ENCODE assay signal across 19 cellular contexts in genomic region chr19:1379961-1380489, GRCh38.
"Had no signal": no experiment of that assay in that cellular context is flagged by ENCODE, and none has a peak within 500 bp of the region (broad histone marks: within the 10 kb centered on the region; RNA-seq: fewer than 3 reads in every experiment).

No MANE protein-coding gene starts in this region.

- H3K4me3 Mint-ChIP-seq: activated naive CD8-positive, alpha-beta T cell; activated T-cell treated with anti-CD3 and anti-CD28 coated beads, Interleukin-2, amount 50 U/mL, for 24 hours; central memory CD8-positive, alpha-beta T cell had no signal

- H3K9me3 Mint-ChIP-seq: activated T-cell treated with anti-CD3 and anti-CD28 coated beads, Interleukin-2, amount 50 U/mL, for 24 hours; activated T-helper 2 cell treated with anti-CD3 and anti-CD28 coated beads, Interferon-gamma antibody, Interleukin-2, Interleukin-4, amounts not matched to agents 10 μg/mL and 5 μg/mL and 100 μg/mL, durations not matched to agents 14 hours and 24 hours and 36 hours had no signal

- H3K27ac Mint-ChIP-seq: activated naive CD8-positive, alpha-beta T cell; activated T-cell treated with anti-CD3 and anti-CD28 coated beads, Interleukin-2, amount 50 U/mL, for 24 hours; activated T-helper 2 cell treated with anti-CD3 and anti-CD28 coated beads, Interferon-gamma antibody, Interleukin-2, Interleukin-4, amounts not matched to agents 10 μg/mL and 5 μg/mL and 100 μg/mL, durations not matched to agents 14 hours and 24 hours and 36 hours had no signal

- H3K36me3 Mint-ChIP-seq: activated naive CD8-positive, alpha-beta T cell had no signal

- DNase-seq: activated CD8-positive, alpha-beta memory T cell treated with anti-CD3 and anti-CD28 coated beads for 24 hours; activated CD8-positive, alpha-beta memory T cell treated with anti-CD3 and anti-CD28 coated beads, Interleukin-2, amount 50 U/mL, for 4 hours; activated naive CD4-positive, alpha-beta T cell; activated T-cell treated with anti-CD3 and anti-CD28 coated beads, Interleukin-2, amount 50 U/mL, for 24 hours; adrenal gland; esophagus squamous epithelium; gastrocnemius medialis; lower lobe of right lung; naive B cell; posterior cingulate gyrus; spleen; stimulated activated CD4-positive, alpha-beta T cell treated with anti-CD3 and anti-CD28 coated beads, Interleukin-4, amount 100 ng/mL, for 24 hours; stimulated activated naive CD8-positive, alpha-beta T cell treated with anti-CD3 and anti-CD28 coated beads, Interleukin-15, Interleukin-2, amounts not matched to agents 100 U/mL and 50 U/mL, for 24 hours; T-helper 9 cell had no signal

- H3K27ac ChIP-seq: ascending aorta, esophagus squamous epithelium, lower lobe of right lung, tibial nerve had no signal

- H3K27me3 ChIP-seq: adrenal gland, ascending aorta, esophagus squamous epithelium, gastrocnemius medialis, spleen, tibial nerve had no signal

- H3K9me3 ChIP-seq: adrenal gland, ascending aorta, esophagus squamous epithelium, gastrocnemius medialis, lower lobe of right lung, spleen, tibial nerve had no signal

- H3K27me3 Mint-ChIP-seq: activated naive CD8-positive, alpha-beta T cell had no signal

- H3K4me3 ChIP-seq: adrenal gland, ascending aorta, esophagus squamous epithelium, gastrocnemius medialis, lower lobe of right lung, spleen, tibial nerve had no signal
